14 cellular contexts compared by ENCODE assay signal in the genomic region with DNA sequence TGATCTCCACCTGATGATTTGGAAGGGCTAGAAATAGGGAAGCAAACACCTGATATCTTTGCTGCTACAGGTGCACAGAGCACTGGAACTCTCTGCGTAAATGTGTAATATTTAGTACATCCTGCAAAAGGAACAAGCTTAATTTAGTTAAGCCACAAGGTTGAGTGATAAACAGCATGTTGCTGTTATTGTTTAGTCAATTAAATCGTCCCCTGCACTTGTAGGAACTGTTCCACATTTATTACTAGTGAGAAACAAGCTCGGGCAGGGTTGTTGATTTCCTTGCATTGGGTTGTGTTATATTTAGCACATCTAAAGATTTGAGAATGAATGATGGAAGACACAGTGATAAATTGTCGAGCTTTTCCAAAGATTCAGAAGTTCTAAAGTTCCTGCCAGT.
DNase-seq lines count a peak whose midpoint lies in the region; ATAC-seq and TF ChIP-seq lines count a peak whose summit lies in the region.
"Had no signal": no experiment of that assay in that cellular context is flagged by ENCODE, and none has a peak within 500 bp of the region (broad histone marks: within the 10 kb centered on the region; RNA-seq: fewer than 3 reads in every experiment).

No MANE protein-coding gene starts in this region.

- H3K9me3 ChIP-seq in CD4-positive, alpha-beta T cell (ENCODE audit: control insufficient read depth, low read length), result no peaks in the 10 kb centered on the region
- H3K9me3 ChIP-seq: BLaER1 treated with 17β-estradiol and CSF1 and Interleukin-3, amounts not matched to agents 10 nM and 100 nM; Caco-2 had no signal

- H3K4me1 Mint-ChIP-seq in CD4-positive, alpha-beta T cell (ENCODE audit: low read depth), result no peaks in the 10 kb centered on the region
- H3K4me1 Mint-ChIP-seq: B cell had no signal

- H3K27ac ChIP-seq in CD4-positive, alpha-beta T cell (ENCODE audit: low read depth, low read length), result no peak overlapping the region
- H3K27ac ChIP-seq: BLaER1 treated with 17β-estradiol and CSF1 and Interleukin-3, amounts not matched to agents 10 nM and 100 nM had no signal

- CTCF ChIA-PET in CD4-positive, alpha-beta T cell (lab: Charles Lee), result no interaction called here

- no peaks in the 10 kb centered on the region for H3K36me3 Mint-ChIP-seq in CD4-positive, alpha-beta T cell (ENCODE audit: low read depth)

- intact Hi-C loops in CD4-positive, alpha-beta T cell (cut with DNase I, micrococcal nuclease), result no loop called here

- H3K27me3 ChIP-seq in CD4-positive, alpha-beta T cell (ENCODE audit: control insufficient read depth, insufficient read depth, low read length), result no peaks in the 10 kb centered on the region
- H3K27me3 ChIP-seq: BLaER1 treated with 17β-estradiol and CSF1 and Interleukin-3, amounts not matched to agents 10 nM and 100 nM had no signal

- H3K4me3 Mint-ChIP-seq in CD4-positive, alpha-beta T cell, result no peak overlapping the region
- H3K4me3 Mint-ChIP-seq: B cell, H9 had no signal

- no peak for ATAC-seq in CD4-positive, alpha-beta T cell (ENCODE audit: poor library complexity)

- no peak overlapping the region for H3K27ac Mint-ChIP-seq in CD4-positive, alpha-beta T cell
- H3K27ac Mint-ChIP-seq: B cell, H9 had no signal

- POLR2A ChIA-PET in CD4-positive, alpha-beta T cell (lab: Charles Lee), result no interaction called here

- in situ Hi-C loops in G401 (cut with HindIII; ENCODE audit: low sequenced_read_pairs), result no loop called here

- peaks cover 13% of the 10 kb centered on the region for H3K9me3 Mint-ChIP-seq in CD4-positive, alpha-beta T cell
- H3K9me3 Mint-ChIP-seq: H9 had no signal

- DNase-seq in G401 (ENCODE audit: low spot score) (peak; percentile 62), NCI-H2171 (lab: John Stamatoyannopoulos, UW) (peak; percentile 51), NCI-H69 (lab: John Stamatoyannopoulos, UW) (peak; percentile 63), inferior parietal cortex (ENCODE audit: extremely low spot score) (peak; percentile 12), D341Med (ENCODE audit: low spot score) (no peak)
- DNase-seq in CD4-positive, alpha-beta T cell, result no peak
- no peak for DNase-seq in stimulated activated CD4-positive, alpha-beta T cell treated with anti-CD3 and anti-CD28 coated beads, Interleukin-15, amount 100 ng/mL, for 24 hours
- DNase-seq: Caco-2, DMS53, DND-41, EL, H9 had no signal

- H3K27me3 Mint-ChIP-seq in CD4-positive, alpha-beta T cell, result no peaks in the 10 kb centered on the region
- H3K27me3 Mint-ChIP-seq: B cell had no signal

- TF ChIP-seq CTCF in CD4-positive, alpha-beta T cell (IDR thresholded peaks at IDR 0.05), result no peak

Comparison
In these comparisons a context has a peak if more than half of its experiments do, and no peak if none do; other contexts are left out.
1. DNase-seq: peak in G401 (single experiment), NCI-H2171 (single experiment), NCI-H69 (single experiment) and inferior parietal cortex (single experiment); none in D341Med (single experiment), CD4-positive, alpha-beta T cell (0 of 10) and stimulated activated CD4-positive, alpha-beta T cell treated with anti-CD3 and anti-CD28 coated beads, Interleukin-15, amount 100 ng/mL, for 24 hours (single experiment).